Comparison of ENCODE assay signal across 22 cellular contexts in genomic region chr2:240182966-240183365, GRCh38. TPM values are rescaled to one million over a fixed set of nuclear protein-coding genes. Genes with fewer than 3 reads are reported as not detected.
"Had no signal": no experiment of that assay in that cellular context is flagged by ENCODE, and none has a peak within 500 bp of the region (broad histone marks: within the 10 kb centered on the region; RNA-seq: fewer than 3 reads in every experiment).

No MANE protein-coding gene starts in this region.

- H3K4me1 ChIP-seq: adrenal gland, foreskin keratinocyte, pancreas, tibial artery, vagina had no signal

- H3K36me3 ChIP-seq: adrenal gland, pancreas, tibial artery, vagina had no signal

- DNase-seq: activated CD4-positive, CD25-positive, alpha-beta regulatory T cell treated with anti-CD3 and anti-CD28 coated beads, Interleukin-2, amount 50 U/mL, for 72 hours; activated naive CD4-positive, alpha-beta T cell treated with anti-CD3 and anti-CD28 coated beads, Interleukin-2, amount 50 U/mL, for 16 hours; activated T-cell treated with anti-CD3 and anti-CD28 coated beads, Interleukin-2, amount 50 U/mL, for 72 hours; adrenal gland; foreskin keratinocyte; kidney; midbrain; stimulated activated CD8-positive, alpha-beta memory T cell treated with anti-CD3 and anti-CD28 coated beads, Interleukin-4, amount 100 ng/mL, for 48 hours; stimulated activated naive CD4-positive, alpha-beta T cell treated with Interleukin-2 at 50 U/mL for 16 hours had no signal

- H3K27me3 ChIP-seq: adrenal gland, pancreas, vagina had no signal

- H3K9me3 Mint-ChIP-seq: activated T-cell treated with anti-CD3 and anti-CD28 coated beads, Interleukin-2, amount 50 U/mL, for 72 hours had no signal

- FAIRE-seq: colon, kidney, pancreas had no signal

- ATAC-seq: activated T-cell treated with anti-CD3 and anti-CD28 coated beads, Interleukin-2, amount 50 U/mL, for 72 hours; foreskin keratinocyte; left lobe of liver; pancreas had no signal

- H3K27ac ChIP-seq: adrenal gland, dorsolateral prefrontal cortex, foreskin keratinocyte, pancreas, tibial artery, vagina had no signal

- H3K4me3 ChIP-seq: adrenal gland, dorsolateral prefrontal cortex, lung, pancreas, tibial artery, vagina had no signal

- H3K4me1 Mint-ChIP-seq: neural crest cell had no signal

- H3K9me3 ChIP-seq: adrenal gland, pancreas, tibial artery, vagina had no signal

- H3K27ac Mint-ChIP-seq: activated T-cell treated with anti-CD3 and anti-CD28 coated beads, Interleukin-2, amount 50 U/mL, for 72 hours; T-helper 1 cell treated with Interleukin-12 subunit alpha and Interleukin-12 subunit beta and Interleukin-4 antibody, amounts not matched to agents 30 μg/mL and 1 μg/mL, for 36 hours had no signal

- H3K4me3 Mint-ChIP-seq: activated T-cell treated with anti-CD3 and anti-CD28 coated beads, Interleukin-2, amount 50 U/mL, for 72 hours; neural crest cell; T-helper 1 cell treated with Interleukin-12 subunit alpha and Interleukin-12 subunit beta and Interleukin-4 antibody, amounts not matched to agents 30 μg/mL and 1 μg/mL, for 36 hours had no signal

RNA-seq across cellular contexts. Expression of gene OTOS, which starts 42.5 kb away (rescaled TPM):
- total RNA-seq: activated CD8-positive, alpha-beta memory T cell treated with anti-CD3 and anti-CD28 coated beads for 36 hours; activated T-cell treated with anti-CD3 and anti-CD28 coated beads, Interleukin-2, amount 50 U/mL, for 72 hours; adrenal gland; epithelial cell of proximal tubule; fibroblast of lung; foreskin keratinocyte; left lobe of liver; lung; neural crest cell; pancreas; subcutaneous adipose tissue; vagina had no signal
- polyA plus RNA-seq: adrenal gland, fibroblast of lung, foreskin keratinocyte, lung, pancreas had no signal
